1 cellular context compared by ENCODE assay signal in the genomic region with DNA sequence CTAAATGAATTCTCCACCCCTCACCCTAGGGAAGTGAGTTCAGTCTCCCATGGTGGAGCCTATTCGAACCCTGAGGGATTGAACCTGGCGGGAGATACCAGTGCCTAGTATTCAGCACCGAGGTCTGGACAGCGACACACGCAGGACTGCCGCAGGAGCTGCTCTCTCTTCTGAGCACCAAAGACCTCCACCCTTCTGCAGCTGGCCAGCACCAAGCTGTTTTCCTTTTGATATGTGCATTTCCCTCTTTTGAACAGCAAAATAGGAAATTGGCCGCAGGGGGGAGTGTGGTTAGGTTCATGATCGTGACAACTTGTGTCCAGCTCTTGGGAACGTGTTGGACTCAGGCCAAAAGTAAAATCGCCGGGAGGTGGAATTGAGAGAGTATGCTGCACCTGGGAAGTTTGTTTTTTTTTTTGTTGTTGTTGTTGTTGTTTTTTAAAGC.
TF ChIP-seq lines count a peak whose summit lies in the region.

No MANE protein-coding gene starts in this region.

TF ChIP-seq in HepG2, 621 proteins besides CTCF, POLR2A, EP300 and RAD21 (continued from another document and continues in another):
- TF ChIP-seq ZNF10 (CRISPR knock-in tag; IDR thresholded peaks at IDR 0.05; ENCODE audit: borderline replicate concordance, low read depth) (no peak), ZNF772 (CRISPR knock-in tag; IDR thresholded peaks at IDR 0.05) (0 out of 2 replicates have a peak, but pooled peaks have one; percentile 25), ZNF256 (CRISPR knock-in tag; conservative IDR thresholded peaks at IDR 0.05) (peak; percentile 42; the same call in 1 of the 2 replicates), THAP11 (CRISPR knock-in tag; IDR thresholded peaks at IDR 0.05) (no peak), SP4 (CRISPR knock-in tag; IDR thresholded peaks at IDR 0.05) (peak; percentile 19; the same call in 1 of the 2 replicates), HMG20B (CRISPR knock-in tag; conservative IDR thresholded peaks at IDR 0.05) (0 out of 2 replicates have a peak, but pooled peaks have one; percentile 33), ZNF430 (CRISPR knock-in tag; IDR thresholded peaks at IDR 0.05) (peak; percentile 60; the same call in 1 of the 2 replicates), MEF2D (CRISPR knock-in tag; IDR thresholded peaks at IDR 0.05) (no peak), KAT8 (CRISPR knock-in tag; IDR thresholded peaks at IDR 0.05) (peak; percentile 42; the same call in 1 of the 2 replicates), ZNF547 (CRISPR knock-in tag; IDR thresholded peaks at IDR 0.05) (peak; percentile 35; the same call in 1 of the 2 replicates), MYNN (CRISPR knock-in tag; IDR thresholded peaks at IDR 0.05; ENCODE audit: low read depth) (no peak; the same call in 1 of the 2 replicates), ZNF510 (CRISPR knock-in tag; IDR thresholded peaks at IDR 0.05; ENCODE audit: low read depth) (no peak), NKX3-1 (CRISPR knock-in tag; IDR thresholded peaks at IDR 0.05) (peak; percentile 73; the same call in 1 of the 2 replicates), MXI1 (IDR thresholded peaks at IDR 0.05; ENCODE audit: borderline replicate concordance, low read depth, low read length) (no peak), ZNF331 (CRISPR knock-in tag; IDR thresholded peaks at IDR 0.05) (peak; percentile 61; the same call in 1 of the 2 replicates), RARA (CRISPR knock-in tag; IDR thresholded peaks at IDR 0.05) (peak; percentile 52), TAF15 (IDR thresholded peaks at IDR 0.05; ENCODE audit: low read depth, low read length, poor library complexity, severe bottlenecking) (no peak), ZNF724P (CRISPR knock-in tag; IDR thresholded peaks at IDR 0.05; ENCODE audit: borderline replicate concordance) (no peak), BRCA1 (CRISPR knock-in tag; IDR thresholded peaks at IDR 0.05) (0 out of 2 replicates have a peak, but pooled peaks have one; percentile 57), ZNF598 (CRISPR knock-in tag; IDR thresholded peaks at IDR 0.05; ENCODE audit: borderline replicate concordance) (0 out of 2 replicates have a peak, but pooled peaks have one; percentile 32), POLR2AphosphoS2 (IDR thresholded peaks at IDR 0.05; ENCODE audit: low read depth, low read length) (no peak), NR2F2 (IDR thresholded peaks at IDR 0.05; ENCODE audit: borderline replicate concordance, low read depth) (no peak), TCF7 (IDR thresholded peaks at IDR 0.05; ENCODE audit: low read depth) (no peak), ZNF670 (CRISPR knock-in tag; IDR thresholded peaks at IDR 0.05; ENCODE audit: borderline replicate concordance) (no peak), MIER2 (CRISPR knock-in tag; IDR thresholded peaks at IDR 0.05) (peak; percentile 99), ZNF572 (CRISPR knock-in tag; IDR thresholded peaks at IDR 0.05) (no peak), RAD51 (IDR thresholded peaks at IDR 0.05; ENCODE audit: borderline replicate concordance) (no peak), THYN1 (CRISPR knock-in tag; IDR thresholded peaks at IDR 0.05; ENCODE audit: borderline replicate concordance, low read depth) (no peak), ZFP37 (CRISPR knock-in tag; IDR thresholded peaks at IDR 0.05; ENCODE audit: borderline replicate concordance) (peak; percentile 72; the same call in 1 of the 2 replicates), ZBTB3 (CRISPR knock-in tag; IDR thresholded peaks at IDR 0.05; ENCODE audit: borderline replicate concordance, low read depth) (no peak), ZNF629 (CRISPR knock-in tag; conservative IDR thresholded peaks at IDR 0.05) (no peak), ZNF644 (CRISPR knock-in tag; IDR thresholded peaks at IDR 0.05; ENCODE audit: low read depth) (0 out of 2 replicates have a peak, but pooled peaks have one; percentile 15), ZNF225 (CRISPR knock-in tag; IDR thresholded peaks at IDR 0.05) (no peak; the same call in 1 of the 2 replicates), BORCS8-MEF2B (CRISPR knock-in tag; IDR thresholded peaks at IDR 0.05) (peak; percentile 81), ZBTB42 (CRISPR knock-in tag; IDR thresholded peaks at IDR 0.05) (no peak), ZNF792 (CRISPR knock-in tag; IDR thresholded peaks at IDR 0.05) (peak; percentile 80), ARNT2 (CRISPR knock-in tag; IDR thresholded peaks at IDR 0.05; ENCODE audit: low read depth) (peak; percentile 68; the same call in 1 of the 2 replicates), MEIS1 (CRISPR knock-in tag; IDR thresholded peaks at IDR 0.05; ENCODE audit: borderline replicate concordance) (no peak), NR1H2 (CRISPR knock-in tag; IDR thresholded peaks at IDR 0.05; ENCODE audit: borderline replicate concordance, low read depth) (no peak), ZNF773 (CRISPR knock-in tag; IDR thresholded peaks at IDR 0.05; ENCODE audit: borderline replicate concordance) (peak; percentile 66; the same call in 1 of the 2 replicates), KDM4B (CRISPR knock-in tag; IDR thresholded peaks at IDR 0.05) (0 out of 2 replicates have a peak, but pooled peaks have one; percentile 34), TOE1 (CRISPR knock-in tag; IDR thresholded peaks at IDR 0.05) (no peak)
- TF ChIP-seq, protein P1, sequence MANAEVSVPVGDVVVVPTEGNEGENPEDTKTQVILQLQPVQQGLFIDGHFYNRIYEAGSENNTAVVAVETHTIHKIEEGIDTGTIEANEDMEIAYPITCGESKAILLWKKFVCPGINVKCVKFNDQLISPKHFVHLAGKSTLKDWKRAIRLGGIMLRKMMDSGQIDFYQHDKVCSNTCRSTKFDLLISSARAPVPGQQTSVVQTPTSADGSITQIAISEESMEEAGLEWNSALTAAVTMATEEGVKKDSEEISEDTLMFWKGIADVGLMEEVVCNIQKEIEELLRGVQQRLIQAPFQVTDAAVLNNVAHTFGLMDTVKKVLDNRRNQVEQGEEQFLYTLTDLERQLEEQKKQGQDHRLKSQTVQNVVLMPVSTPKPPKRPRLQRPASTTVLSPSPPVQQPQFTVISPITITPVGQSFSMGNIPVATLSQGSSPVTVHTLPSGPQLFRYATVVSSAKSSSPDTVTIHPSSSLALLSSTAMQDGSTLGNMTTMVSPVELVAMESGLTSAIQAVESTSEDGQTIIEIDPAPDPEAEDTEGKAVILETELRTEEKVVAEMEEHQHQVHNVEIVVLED (CRISPR knock-in tag; IDR thresholded peaks at IDR 0.05; ENCODE audit: borderline replicate concordance): 0 out of 2 replicates have a peak, but pooled peaks have one; percentile 21
- TF ChIP-seq, protein P2, sequence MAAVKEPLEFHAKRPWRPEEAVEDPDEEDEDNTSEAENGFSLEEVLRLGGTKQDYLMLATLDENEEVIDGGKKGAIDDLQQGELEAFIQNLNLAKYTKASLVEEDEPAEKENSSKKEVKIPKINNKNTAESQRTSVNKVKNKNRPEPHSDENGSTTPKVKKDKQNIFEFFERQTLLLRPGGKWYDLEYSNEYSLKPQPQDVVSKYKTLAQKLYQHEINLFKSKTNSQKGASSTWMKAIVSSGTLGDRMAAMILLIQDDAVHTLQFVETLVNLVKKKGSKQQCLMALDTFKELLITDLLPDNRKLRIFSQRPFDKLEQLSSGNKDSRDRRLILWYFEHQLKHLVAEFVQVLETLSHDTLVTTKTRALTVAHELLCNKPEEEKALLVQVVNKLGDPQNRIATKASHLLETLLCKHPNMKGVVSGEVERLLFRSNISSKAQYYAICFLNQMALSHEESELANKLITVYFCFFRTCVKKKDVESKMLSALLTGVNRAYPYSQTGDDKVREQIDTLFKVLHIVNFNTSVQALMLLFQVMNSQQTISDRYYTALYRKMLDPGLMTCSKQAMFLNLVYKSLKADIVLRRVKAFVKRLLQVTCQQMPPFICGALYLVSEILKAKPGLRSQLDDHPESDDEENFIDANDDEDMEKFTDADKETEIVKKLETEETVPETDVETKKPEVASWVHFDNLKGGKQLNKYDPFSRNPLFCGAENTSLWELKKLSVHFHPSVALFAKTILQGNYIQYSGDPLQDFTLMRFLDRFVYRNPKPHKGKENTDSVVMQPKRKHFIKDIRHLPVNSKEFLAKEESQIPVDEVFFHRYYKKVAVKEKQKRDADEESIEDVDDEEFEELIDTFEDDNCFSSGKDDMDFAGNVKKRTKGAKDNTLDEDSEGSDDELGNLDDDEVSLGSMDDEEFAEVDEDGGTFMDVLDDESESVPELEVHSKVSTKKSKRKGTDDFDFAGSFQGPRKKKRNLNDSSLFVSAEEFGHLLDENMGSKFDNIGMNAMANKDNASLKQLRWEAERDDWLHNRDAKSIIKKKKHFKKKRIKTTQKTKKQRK (IDR thresholded peaks at IDR 0.05; ENCODE audit: low read length): no peak
- TF ChIP-seq, protein P3, sequence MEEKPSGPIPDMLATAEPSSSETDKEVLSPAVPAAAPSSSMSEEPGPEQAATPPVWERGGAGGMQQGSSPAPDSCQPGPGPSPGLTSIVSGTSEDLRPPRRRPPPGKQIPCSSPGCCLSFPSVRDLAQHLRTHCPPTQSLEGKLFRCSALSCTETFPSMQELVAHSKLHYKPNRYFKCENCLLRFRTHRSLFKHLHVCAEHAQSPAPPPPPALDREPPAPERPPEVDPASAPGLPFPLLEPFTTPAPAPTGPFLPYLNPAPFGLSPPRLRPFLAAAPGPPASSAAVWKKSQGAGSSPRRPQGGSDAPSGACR (CRISPR knock-in tag; IDR thresholded peaks at IDR 0.05): no peak
- TF ChIP-seq, protein P4, sequence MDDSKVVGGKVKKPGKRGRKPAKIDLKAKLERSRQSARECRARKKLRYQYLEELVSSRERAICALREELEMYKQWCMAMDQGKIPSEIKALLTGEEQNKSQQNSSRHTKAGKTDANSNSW (CRISPR knock-in tag; IDR thresholded peaks at IDR 0.05; ENCODE audit: borderline replicate concordance): no peak
- TF ChIP-seq, protein P5, sequence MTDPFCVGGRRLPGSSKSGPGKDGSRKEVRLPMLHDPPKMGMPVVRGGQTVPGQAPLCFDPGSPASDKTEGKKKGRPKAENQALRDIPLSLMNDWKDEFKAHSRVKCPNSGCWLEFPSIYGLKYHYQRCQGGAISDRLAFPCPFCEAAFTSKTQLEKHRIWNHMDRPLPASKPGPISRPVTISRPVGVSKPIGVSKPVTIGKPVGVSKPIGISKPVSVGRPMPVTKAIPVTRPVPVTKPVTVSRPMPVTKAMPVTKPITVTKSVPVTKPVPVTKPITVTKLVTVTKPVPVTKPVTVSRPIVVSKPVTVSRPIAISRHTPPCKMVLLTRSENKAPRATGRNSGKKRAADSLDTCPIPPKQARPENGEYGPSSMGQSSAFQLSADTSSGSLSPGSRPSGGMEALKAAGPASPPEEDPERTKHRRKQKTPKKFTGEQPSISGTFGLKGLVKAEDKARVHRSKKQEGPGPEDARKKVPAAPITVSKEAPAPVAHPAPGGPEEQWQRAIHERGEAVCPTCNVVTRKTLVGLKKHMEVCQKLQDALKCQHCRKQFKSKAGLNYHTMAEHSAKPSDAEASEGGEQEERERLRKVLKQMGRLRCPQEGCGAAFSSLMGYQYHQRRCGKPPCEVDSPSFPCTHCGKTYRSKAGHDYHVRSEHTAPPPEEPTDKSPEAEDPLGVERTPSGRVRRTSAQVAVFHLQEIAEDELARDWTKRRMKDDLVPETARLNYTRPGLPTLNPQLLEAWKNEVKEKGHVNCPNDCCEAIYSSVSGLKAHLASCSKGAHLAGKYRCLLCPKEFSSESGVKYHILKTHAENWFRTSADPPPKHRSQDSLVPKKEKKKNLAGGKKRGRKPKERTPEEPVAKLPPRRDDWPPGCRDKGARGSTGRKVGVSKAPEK (CRISPR knock-in tag; IDR thresholded peaks at IDR 0.05; ENCODE audit: borderline replicate concordance): no peak
- TF ChIP-seq, protein P6, sequence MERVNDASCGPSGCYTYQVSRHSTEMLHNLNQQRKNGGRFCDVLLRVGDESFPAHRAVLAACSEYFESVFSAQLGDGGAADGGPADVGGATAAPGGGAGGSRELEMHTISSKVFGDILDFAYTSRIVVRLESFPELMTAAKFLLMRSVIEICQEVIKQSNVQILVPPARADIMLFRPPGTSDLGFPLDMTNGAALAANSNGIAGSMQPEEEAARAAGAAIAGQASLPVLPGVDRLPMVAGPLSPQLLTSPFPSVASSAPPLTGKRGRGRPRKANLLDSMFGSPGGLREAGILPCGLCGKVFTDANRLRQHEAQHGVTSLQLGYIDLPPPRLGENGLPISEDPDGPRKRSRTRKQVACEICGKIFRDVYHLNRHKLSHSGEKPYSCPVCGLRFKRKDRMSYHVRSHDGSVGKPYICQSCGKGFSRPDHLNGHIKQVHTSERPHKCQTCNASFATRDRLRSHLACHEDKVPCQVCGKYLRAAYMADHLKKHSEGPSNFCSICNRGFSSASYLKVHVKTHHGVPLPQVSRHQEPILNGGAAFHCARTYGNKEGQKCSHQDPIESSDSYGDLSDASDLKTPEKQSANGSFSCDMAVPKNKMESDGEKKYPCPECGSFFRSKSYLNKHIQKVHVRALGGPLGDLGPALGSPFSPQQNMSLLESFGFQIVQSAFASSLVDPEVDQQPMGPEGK (CRISPR knock-in tag; IDR thresholded peaks at IDR 0.05): no peak
- TF ChIP-seq, protein P7, sequence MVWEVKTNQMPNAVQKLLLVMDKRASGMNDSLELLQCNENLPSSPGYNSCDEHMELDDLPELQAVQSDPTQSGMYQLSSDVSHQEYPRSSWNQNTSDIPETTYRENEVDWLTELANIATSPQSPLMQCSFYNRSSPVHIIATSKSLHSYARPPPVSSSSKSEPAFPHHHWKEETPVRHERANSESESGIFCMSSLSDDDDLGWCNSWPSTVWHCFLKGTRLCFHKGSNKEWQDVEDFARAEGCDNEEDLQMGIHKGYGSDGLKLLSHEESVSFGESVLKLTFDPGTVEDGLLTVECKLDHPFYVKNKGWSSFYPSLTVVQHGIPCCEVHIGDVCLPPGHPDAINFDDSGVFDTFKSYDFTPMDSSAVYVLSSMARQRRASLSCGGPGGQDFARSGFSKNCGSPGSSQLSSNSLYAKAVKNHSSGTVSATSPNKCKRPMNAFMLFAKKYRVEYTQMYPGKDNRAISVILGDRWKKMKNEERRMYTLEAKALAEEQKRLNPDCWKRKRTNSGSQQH (CRISPR knock-in tag; IDR thresholded peaks at IDR 0.05; ENCODE audit: low read depth): peak; percentile 75; the same call in 1 of the 2 replicates
- TF ChIP-seq, protein P8, sequence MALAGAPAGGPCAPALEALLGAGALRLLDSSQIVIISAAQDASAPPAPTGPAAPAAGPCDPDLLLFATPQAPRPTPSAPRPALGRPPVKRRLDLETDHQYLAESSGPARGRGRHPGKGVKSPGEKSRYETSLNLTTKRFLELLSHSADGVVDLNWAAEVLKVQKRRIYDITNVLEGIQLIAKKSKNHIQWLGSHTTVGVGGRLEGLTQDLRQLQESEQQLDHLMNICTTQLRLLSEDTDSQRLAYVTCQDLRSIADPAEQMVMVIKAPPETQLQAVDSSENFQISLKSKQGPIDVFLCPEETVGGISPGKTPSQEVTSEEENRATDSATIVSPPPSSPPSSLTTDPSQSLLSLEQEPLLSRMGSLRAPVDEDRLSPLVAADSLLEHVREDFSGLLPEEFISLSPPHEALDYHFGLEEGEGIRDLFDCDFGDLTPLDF (CRISPR knock-in tag; IDR thresholded peaks at IDR 0.05): no peak
- TF ChIP-seq, protein P9, sequence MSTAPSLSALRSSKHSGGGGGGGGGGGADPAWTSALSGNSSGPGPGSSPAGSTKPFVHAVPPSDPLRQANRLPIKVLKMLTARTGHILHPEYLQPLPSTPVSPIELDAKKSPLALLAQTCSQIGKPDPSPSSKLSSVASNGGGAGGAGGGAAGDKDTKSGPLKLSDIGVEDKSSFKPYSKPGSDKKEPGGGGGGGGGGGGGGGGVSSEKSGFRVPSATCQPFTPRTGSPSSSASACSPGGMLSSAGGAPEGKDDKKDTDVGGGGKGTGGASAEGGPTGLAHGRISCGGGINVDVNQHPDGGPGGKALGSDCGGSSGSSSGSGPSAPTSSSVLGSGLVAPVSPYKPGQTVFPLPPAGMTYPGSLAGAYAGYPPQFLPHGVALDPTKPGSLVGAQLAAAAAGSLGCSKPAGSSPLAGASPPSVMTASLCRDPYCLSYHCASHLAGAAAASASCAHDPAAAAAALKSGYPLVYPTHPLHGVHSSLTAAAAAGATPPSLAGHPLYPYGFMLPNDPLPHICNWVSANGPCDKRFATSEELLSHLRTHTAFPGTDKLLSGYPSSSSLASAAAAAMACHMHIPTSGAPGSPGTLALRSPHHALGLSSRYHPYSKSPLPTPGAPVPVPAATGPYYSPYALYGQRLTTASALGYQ (CRISPR knock-in tag; IDR thresholded peaks at IDR 0.05): no peak
